ENCODE assay signal across 1 cellular context in the genomic region with DNA sequence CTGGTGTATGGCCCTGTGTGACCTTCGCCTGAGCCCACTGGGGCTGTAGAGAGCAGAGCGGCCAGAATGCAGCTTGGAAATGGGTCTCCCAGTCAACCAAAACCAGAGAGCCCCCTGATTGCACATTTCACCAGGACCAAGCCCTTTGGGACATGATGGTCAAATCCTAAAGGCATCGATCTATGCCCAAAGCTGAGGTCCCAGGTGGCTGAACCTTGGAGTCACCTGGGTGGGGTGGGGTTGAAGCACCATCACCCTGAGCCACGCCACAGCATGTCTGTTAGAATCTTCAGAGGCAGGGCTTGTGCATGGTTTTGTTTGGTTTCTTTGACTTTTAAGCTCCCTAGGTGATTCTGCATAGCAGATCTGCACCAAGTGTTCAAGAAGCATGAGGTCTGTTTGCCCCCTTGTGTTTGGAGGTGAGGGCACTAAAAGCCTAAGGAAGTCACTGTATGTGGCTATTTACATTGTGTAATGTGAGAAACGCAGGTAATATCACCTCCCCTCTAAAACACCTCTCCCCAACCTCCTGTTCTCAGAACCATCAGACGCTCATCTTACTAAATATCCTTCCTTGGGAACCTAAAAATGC.
A peak's percentile ranks its signal among the peaks of the same experiment; 100 is the strongest.
TF ChIP-seq lines count a peak whose summit lies in the region.

No MANE protein-coding gene starts in this region.

TF ChIP-seq in HepG2, 621 proteins besides CTCF, POLR2A, EP300 and RAD21:
- no peak for TF ChIP-seq HOXA7 (CRISPR knock-in tag; IDR thresholded peaks at IDR 0.05)
- TF ChIP-seq, protein P1, sequence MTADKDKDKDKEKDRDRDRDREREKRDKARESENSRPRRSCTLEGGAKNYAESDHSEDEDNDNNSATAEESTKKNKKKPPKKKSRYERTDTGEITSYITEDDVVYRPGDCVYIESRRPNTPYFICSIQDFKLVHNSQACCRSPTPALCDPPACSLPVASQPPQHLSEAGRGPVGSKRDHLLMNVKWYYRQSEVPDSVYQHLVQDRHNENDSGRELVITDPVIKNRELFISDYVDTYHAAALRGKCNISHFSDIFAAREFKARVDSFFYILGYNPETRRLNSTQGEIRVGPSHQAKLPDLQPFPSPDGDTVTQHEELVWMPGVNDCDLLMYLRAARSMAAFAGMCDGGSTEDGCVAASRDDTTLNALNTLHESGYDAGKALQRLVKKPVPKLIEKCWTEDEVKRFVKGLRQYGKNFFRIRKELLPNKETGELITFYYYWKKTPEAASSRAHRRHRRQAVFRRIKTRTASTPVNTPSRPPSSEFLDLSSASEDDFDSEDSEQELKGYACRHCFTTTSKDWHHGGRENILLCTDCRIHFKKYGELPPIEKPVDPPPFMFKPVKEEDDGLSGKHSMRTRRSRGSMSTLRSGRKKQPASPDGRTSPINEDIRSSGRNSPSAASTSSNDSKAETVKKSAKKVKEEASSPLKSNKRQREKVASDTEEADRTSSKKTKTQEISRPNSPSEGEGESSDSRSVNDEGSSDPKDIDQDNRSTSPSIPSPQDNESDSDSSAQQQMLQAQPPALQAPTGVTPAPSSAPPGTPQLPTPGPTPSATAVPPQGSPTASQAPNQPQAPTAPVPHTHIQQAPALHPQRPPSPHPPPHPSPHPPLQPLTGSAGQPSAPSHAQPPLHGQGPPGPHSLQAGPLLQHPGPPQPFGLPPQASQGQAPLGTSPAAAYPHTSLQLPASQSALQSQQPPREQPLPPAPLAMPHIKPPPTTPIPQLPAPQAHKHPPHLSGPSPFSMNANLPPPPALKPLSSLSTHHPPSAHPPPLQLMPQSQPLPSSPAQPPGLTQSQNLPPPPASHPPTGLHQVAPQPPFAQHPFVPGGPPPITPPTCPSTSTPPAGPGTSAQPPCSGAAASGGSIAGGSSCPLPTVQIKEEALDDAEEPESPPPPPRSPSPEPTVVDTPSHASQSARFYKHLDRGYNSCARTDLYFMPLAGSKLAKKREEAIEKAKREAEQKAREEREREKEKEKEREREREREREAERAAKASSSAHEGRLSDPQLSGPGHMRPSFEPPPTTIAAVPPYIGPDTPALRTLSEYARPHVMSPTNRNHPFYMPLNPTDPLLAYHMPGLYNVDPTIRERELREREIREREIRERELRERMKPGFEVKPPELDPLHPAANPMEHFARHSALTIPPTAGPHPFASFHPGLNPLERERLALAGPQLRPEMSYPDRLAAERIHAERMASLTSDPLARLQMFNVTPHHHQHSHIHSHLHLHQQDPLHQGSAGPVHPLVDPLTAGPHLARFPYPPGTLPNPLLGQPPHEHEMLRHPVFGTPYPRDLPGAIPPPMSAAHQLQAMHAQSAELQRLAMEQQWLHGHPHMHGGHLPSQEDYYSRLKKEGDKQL (CRISPR knock-in tag; IDR thresholded peaks at IDR 0.05; ENCODE audit: low read depth), result no peak
- TF ChIP-seq, protein P2, sequence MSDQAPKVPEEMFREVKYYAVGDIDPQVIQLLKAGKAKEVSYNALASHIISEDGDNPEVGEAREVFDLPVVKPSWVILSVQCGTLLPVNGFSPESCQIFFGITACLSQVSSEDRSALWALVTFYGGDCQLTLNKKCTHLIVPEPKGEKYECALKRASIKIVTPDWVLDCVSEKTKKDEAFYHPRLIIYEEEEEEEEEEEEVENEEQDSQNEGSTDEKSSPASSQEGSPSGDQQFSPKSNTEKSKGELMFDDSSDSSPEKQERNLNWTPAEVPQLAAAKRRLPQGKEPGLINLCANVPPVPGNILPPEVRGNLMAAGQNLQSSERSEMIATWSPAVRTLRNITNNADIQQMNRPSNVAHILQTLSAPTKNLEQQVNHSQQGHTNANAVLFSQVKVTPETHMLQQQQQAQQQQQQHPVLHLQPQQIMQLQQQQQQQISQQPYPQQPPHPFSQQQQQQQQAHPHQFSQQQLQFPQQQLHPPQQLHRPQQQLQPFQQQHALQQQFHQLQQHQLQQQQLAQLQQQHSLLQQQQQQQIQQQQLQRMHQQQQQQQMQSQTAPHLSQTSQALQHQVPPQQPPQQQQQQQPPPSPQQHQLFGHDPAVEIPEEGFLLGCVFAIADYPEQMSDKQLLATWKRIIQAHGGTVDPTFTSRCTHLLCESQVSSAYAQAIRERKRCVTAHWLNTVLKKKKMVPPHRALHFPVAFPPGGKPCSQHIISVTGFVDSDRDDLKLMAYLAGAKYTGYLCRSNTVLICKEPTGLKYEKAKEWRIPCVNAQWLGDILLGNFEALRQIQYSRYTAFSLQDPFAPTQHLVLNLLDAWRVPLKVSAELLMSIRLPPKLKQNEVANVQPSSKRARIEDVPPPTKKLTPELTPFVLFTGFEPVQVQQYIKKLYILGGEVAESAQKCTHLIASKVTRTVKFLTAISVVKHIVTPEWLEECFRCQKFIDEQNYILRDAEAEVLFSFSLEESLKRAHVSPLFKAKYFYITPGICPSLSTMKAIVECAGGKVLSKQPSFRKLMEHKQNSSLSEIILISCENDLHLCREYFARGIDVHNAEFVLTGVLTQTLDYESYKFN (CRISPR knock-in tag; conservative IDR thresholded peaks at IDR 0.05), result no peak
- TF ChIP-seq ATRX (CRISPR knock-in tag; IDR thresholded peaks at IDR 0.05; ENCODE audit: borderline replicate concordance), result no peak
- TF ChIP-seq MIER2 (CRISPR knock-in tag; IDR thresholded peaks at IDR 0.05), result no peak
- TF ChIP-seq SSRP1 (CRISPR knock-in tag; IDR thresholded peaks at IDR 0.05), result no peak
- peak; percentile 47 for TF ChIP-seq STAG1 (CRISPR knock-in tag; IDR thresholded peaks at IDR 0.05)
